13 cellular contexts compared by ENCODE assay signal in the genomic region with DNA sequence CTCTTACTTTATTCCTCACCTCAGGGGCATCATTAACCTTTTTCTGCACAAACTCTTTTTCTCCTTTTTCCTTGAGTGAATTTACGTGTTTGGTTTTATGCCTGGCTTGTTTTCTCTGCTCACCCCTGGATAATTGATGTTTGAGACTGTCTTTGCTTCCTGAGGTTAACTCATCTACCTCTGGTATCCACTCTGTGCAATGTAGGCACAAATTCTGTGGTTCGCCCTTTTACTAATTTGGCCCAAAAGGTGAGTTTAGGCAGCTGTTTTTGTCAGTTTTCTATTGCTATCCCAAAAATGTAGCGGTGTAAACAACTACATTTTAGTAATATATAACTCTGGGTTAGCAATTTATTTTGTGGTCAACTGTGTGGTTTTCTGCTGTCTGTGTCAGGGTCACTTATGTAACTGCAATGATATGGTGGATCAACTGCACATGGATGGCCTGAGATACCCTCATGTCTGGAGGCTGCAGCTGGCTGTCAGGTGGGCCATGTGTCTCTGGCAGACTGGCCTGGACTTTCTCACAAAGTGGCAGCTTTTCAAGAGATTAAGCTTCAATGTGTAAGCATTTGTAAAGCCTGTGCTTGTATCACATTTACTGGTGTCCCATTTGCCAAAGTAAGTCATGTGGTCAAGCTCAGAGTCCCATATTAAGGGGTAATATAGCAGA.
DNase-seq lines count a peak whose midpoint lies in the region; ATAC-seq and TF ChIP-seq lines count a peak whose summit lies in the region.
"Had no signal": no experiment of that assay in that cellular context is flagged by ENCODE, and none has a peak within 500 bp of the region (broad histone marks: within the 10 kb centered on the region; RNA-seq: fewer than 3 reads in every experiment).

No MANE protein-coding gene starts in this region.

- H3K4me3 ChIP-seq in BLaER1 treated with 17β-estradiol and CSF1 and Interleukin-3, amounts not matched to agents 10 nM and 100 nM: no peak overlapping the region
- H3K4me3 ChIP-seq in heart left ventricle: no peak overlapping the region
- H3K4me3 ChIP-seq: GM23338 had no signal

- peak overlapping the region in 10 of 11 experiments; percentile 13 to 58 (median 34); a peak in 15 of 22 replicates for H3K4me2 ChIP-seq in BLaER1 treated with 17β-estradiol and CSF1 and Interleukin-3, amounts not matched to agents 10 nM and 100 nM
- H3K4me2 ChIP-seq: GM23338 had no signal

- H3K9me3 ChIP-seq in BLaER1 treated with 17β-estradiol and CSF1 and Interleukin-3, amounts not matched to agents 10 nM and 100 nM (replicated peaks in 1 of 11): peaks cover 5 to 25% (median 14%) of the 10 kb centered on the region in 11 experiments; a peak in 19 of 22 replicates
- no peaks in the 10 kb centered on the region for H3K9me3 ChIP-seq in heart left ventricle

- no peak for TF ChIP-seq POLR2A in heart left ventricle (IDR thresholded peaks at IDR 0.05)

- H3K27me3 ChIP-seq in BLaER1 treated with 17β-estradiol and CSF1 and Interleukin-3, amounts not matched to agents 10 nM and 100 nM: no peaks in the 10 kb centered on the region
- H3K27me3 ChIP-seq in heart left ventricle: no peaks in the 10 kb centered on the region

- 71 to 96% (median 87%) methylated on average over 3 of the region's 3 CpGs for WGBS in heart left ventricle, 4 donors

- H3K27ac ChIP-seq in BLaER1 treated with 17β-estradiol and CSF1 and Interleukin-3, amounts not matched to agents 10 nM and 100 nM: no peak overlapping the region
- no peak overlapping the region for H3K27ac ChIP-seq in heart left ventricle

- H4K20me1 ChIP-seq in BLaER1 treated with 17β-estradiol and CSF1 and Interleukin-3, amounts not matched to agents 10 nM and 100 nM: no peaks in the 10 kb centered on the region

- intact Hi-C loops in heart left ventricle (cut with DNase I): no loop called here

- ATAC-seq in GM19397 (IDR thresholded peaks at IDR 0.05; ENCODE audit: unreplicated experiment) (peak; percentile 65), heart left ventricle (peak; percentile 72 to 99 (median 92)), GM18873 (IDR thresholded peaks at IDR 0.05; ENCODE audit: low FRiP score, unreplicated experiment) (no peak)
- ATAC-seq: GM23338; stimulated activated naive CD8-positive, alpha-beta T cell treated with anti-CD3 and anti-CD28 coated beads, Interleukin-15, Interleukin-2, amounts not matched to agents 100 U/mL and 50 U/mL, for 24 hours had no signal

- no peak for TF ChIP-seq CTCF in heart left ventricle (IDR thresholded peaks at IDR 0.05)

- H3K9ac ChIP-seq in BLaER1 treated with 17β-estradiol and CSF1 and Interleukin-3, amounts not matched to agents 10 nM and 100 nM: no peak overlapping the region

- 0 out of 22 replicates have a peak, but pooled peaks cover 0 to 4% (median 0%) of the 10 kb centered on the region in 11 experiments for H3K36me3 ChIP-seq in BLaER1 treated with 17β-estradiol and CSF1 and Interleukin-3, amounts not matched to agents 10 nM and 100 nM
- no peaks in the 10 kb centered on the region for H3K36me3 ChIP-seq in heart left ventricle

- peak; percentile 70 for DNase-seq in OCI-M1 (lab: John Stamatoyannopoulos, UW)
- DNase-seq in heart left ventricle: peak in 4 of 5 donors; percentile 28 to 60 (median 58)
- DNase-seq in COLO668 (lab: John Stamatoyannopoulos, UW; ENCODE audit: unreplicated experiment): no peak
- no peak for DNase-seq in stimulated activated CD4-positive, alpha-beta T cell treated with anti-CD3 and anti-CD28 coated beads, Interleukin-15, amount 100 ng/mL, for 24 hours
- DNase-seq in activated CD4-positive, alpha-beta T cell treated with anti-CD3 and anti-CD28 coated beads for 1 hour: no peak
- DNase-seq: activated CD4-positive, alpha-beta T cell treated with anti-CD3 and anti-CD28 coated beads, Interleukin-2, amount 10 ng/mL, durations not matched to agents 24 days and 14 days; activated gamma-delta T cell; stimulated activated CD4-positive, alpha-beta T cell treated with anti-CD3 and anti-CD28 coated beads, Interleukin-4, amount 100 ng/mL, for 4 hours; stimulated activated naive CD8-positive, alpha-beta T cell treated with anti-CD3 and anti-CD28 coated beads, Interleukin-15, Interleukin-2, amounts not matched to agents 100 U/mL and 50 U/mL, for 24 hours had no signal

- peaks cover 6 to 12% (median 8%) of the 10 kb centered on the region in 10 experiments; a peak in 17 of 20 replicates for H3K4me1 ChIP-seq in BLaER1 treated with 17β-estradiol and CSF1 and Interleukin-3, amounts not matched to agents 10 nM and 100 nM
- H3K4me1 ChIP-seq in heart left ventricle: peaks cover 0 to 10% (median 0%) of the 10 kb centered on the region in 12 donors

Comparison
In these comparisons a context has a peak if more than half of its experiments do, and no peak if none do; other contexts are left out.
1. DNase-seq: peak in OCI-M1 (single experiment) and heart left ventricle (4 of 5); none in COLO668 (single experiment), stimulated activated CD4-positive, alpha-beta T cell treated with anti-CD3 and anti-CD28 coated beads, Interleukin-15, amount 100 ng/mL, for 24 hours (single experiment) and activated CD4-positive, alpha-beta T cell treated with anti-CD3 and anti-CD28 coated beads for 1 hour (single experiment).